In genomic region chr14:47676301-47676617, GRCh38 we compare ENCODE assay signal across 12 cellular contexts.
DNase-seq lines count a peak whose midpoint lies in the region; TF ChIP-seq lines count a peak whose summit lies in the region.
"Had no signal": no experiment of that assay in that cellular context is flagged by ENCODE, and none has a peak within 500 bp of the region (broad histone marks: within the 10 kb centered on the region; RNA-seq: fewer than 3 reads in every experiment).

No MANE protein-coding gene starts in this region.

- H3K9me3 ChIP-seq in WERI-Rb-1 (ENCODE audit: severe bottlenecking), result no peaks in the 10 kb centered on the region
- H3K9me3 ChIP-seq in iPS-15b (ENCODE audit: control insufficient read depth, insufficient read depth, low read length), result no peaks in the 10 kb centered on the region
- H3K9me3 ChIP-seq in stomach smooth muscle (ENCODE audit: control insufficient read depth in 2 of 2, low read length in 2 of 2), result no peaks in the 10 kb centered on the region
- H3K9me3 ChIP-seq: gastrocnemius medialis, SJSA1 had no signal

- H3K4me3 ChIP-seq in WERI-Rb-1 (ENCODE audit: low read depth, low read length), result peak overlapping the region; percentile 58
- peak overlapping the region; percentile 83 for H3K4me3 ChIP-seq in iPS-15b (ENCODE audit: low read depth, low read length)
- H3K4me3 ChIP-seq in stomach smooth muscle (ENCODE audit: low read length in 2 of 2), result peak overlapping the region; percentile 48 to 68
- H3K4me3 ChIP-seq: SJSA1 had no signal

- H3K27me3 ChIP-seq in WERI-Rb-1 (ENCODE audit: insufficient read depth, low read depth, severe bottlenecking), result no peaks in the 10 kb centered on the region
- peaks cover 58% of the 10 kb centered on the region for H3K27me3 ChIP-seq in iPS-15b (ENCODE audit: control insufficient read depth, insufficient read depth, low read length)
- H3K27me3 ChIP-seq in stomach smooth muscle (ENCODE audit: control insufficient read depth in 1 of 2, insufficient read depth in 2 of 2, low read length in 2 of 2), result peaks cover 22 to 35% of the 10 kb centered on the region in 2 donors

- H3K27me3 Mint-ChIP-seq in T-helper 2 cell treated with Interferon-gamma antibody and Interleukin-4, amounts not matched to agents 5 μg/mL and 100 μg/mL, for 36 hours (ENCODE audit: low read depth), result peaks cover 35% of the 10 kb centered on the region

- TF ChIP-seq CTCF in WERI-Rb-1 (IDR thresholded peaks at IDR 0.05; ENCODE audit: low read depth, low read length), result no peak

- no peaks in the 10 kb centered on the region for H3K36me3 Mint-ChIP-seq in T-helper 2 cell treated with Interferon-gamma antibody and Interleukin-4, amounts not matched to agents 5 μg/mL and 100 μg/mL, for 36 hours (ENCODE audit: low read depth)

- H3K9me3 Mint-ChIP-seq in T-helper 2 cell treated with Interferon-gamma antibody and Interleukin-4, amounts not matched to agents 5 μg/mL and 100 μg/mL, for 36 hours, result no peaks in the 10 kb centered on the region

- H3K36me3 ChIP-seq in WERI-Rb-1, result no peaks in the 10 kb centered on the region
- H3K36me3 ChIP-seq in iPS-15b (ENCODE audit: control insufficient read depth, insufficient read depth, low read length), result no peaks in the 10 kb centered on the region
- no peaks in the 10 kb centered on the region for H3K36me3 ChIP-seq in stomach smooth muscle (ENCODE audit: control insufficient read depth in 2 of 2, insufficient read depth in 2 of 2, low read length in 2 of 2)
- H3K36me3 ChIP-seq: gastrocnemius medialis, SJSA1 had no signal

- H3K4me1 Mint-ChIP-seq in T-helper 2 cell treated with Interferon-gamma antibody and Interleukin-4, amounts not matched to agents 5 μg/mL and 100 μg/mL, for 36 hours (ENCODE audit: low read depth), result peaks cover 1% of the 10 kb centered on the region

- no peak for DNase-seq in T-helper 2 cell treated with Interferon-gamma antibody and Interleukin-4, amounts not matched to agents 5 μg/mL and 100 μg/mL, for 36 hours (ENCODE audit: low spot score)
- DNase-seq in T-helper 2 cell, result no peak
- DNase-seq in WERI-Rb-1, result no peak
- DNase-seq in Ammon's horn (ENCODE audit: low spot score), result no peak
- DNase-seq in activated effector memory CD4-positive, alpha-beta T cell treated with Interleukin-2 at 50 U/mL for 16 hours, result no peak
- no peak for DNase-seq in HK-2 (ENCODE audit: unreplicated experiment)
- DNase-seq: activated naive CD4-positive, alpha-beta T cell; gastrocnemius medialis; MM.1S had no signal

- no peak overlapping the region for H3K27ac Mint-ChIP-seq in T-helper 2 cell treated with Interferon-gamma antibody and Interleukin-4, amounts not matched to agents 5 μg/mL and 100 μg/mL, for 36 hours

- H3K9ac ChIP-seq in iPS-15b (ENCODE audit: low read depth, low read length), result no peak overlapping the region
- no peak overlapping the region for H3K9ac ChIP-seq in stomach smooth muscle (ENCODE audit: low read length in 2 of 2)

- H3K4me1 ChIP-seq in iPS-15b (ENCODE audit: control insufficient read depth, insufficient read depth, low read length) (no peaks in the 10 kb centered on the region), stomach smooth muscle (ENCODE audit: control insufficient read depth, insufficient read depth, low read length) (peaks cover 10% of the 10 kb centered on the region)
- H3K4me1 ChIP-seq: gastrocnemius medialis, SJSA1 had no signal

- H3K4me3 Mint-ChIP-seq in T-helper 2 cell treated with Interferon-gamma antibody and Interleukin-4, amounts not matched to agents 5 μg/mL and 100 μg/mL, for 36 hours, result peak overlapping the region; percentile 48

- H3K27ac ChIP-seq in WERI-Rb-1, result peak overlapping the region; percentile 36
- no peak overlapping the region for H3K27ac ChIP-seq in stomach smooth muscle (ENCODE audit: low read length)
- H3K27ac ChIP-seq: gastrocnemius medialis, SJSA1 had no signal
